Comparison of ENCODE assay signal across 15 cellular contexts in the genomic region with DNA sequence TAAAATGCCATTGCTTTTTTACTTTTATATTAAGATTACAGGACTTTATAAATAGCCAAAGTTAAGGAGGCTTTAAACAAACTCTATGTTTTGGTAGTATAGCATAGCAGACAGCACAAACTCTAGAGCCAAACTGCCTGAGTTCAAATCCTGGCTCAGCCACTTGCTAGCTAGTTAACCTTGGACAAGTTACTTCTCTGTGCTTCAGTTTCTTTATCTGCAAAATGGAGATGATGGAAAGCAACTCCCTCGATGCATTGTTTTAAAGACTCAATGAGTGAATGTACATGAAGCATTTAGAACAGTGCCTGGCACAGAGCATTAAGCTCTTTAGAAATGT. TPM values are rescaled to one million over a fixed set of nuclear protein-coding genes. Genes with fewer than 3 reads are reported as not detected.
DNase-seq lines count a peak whose midpoint lies in the region; ATAC-seq, FAIRE-seq and TF ChIP-seq lines count a peak whose summit lies in the region.
"Had no signal": no experiment of that assay in that cellular context is flagged by ENCODE, and none has a peak within 500 bp of the region (broad histone marks: within the 10 kb centered on the region; RNA-seq: fewer than 3 reads in every experiment).

No MANE protein-coding gene starts in this region.

- H2AFZ ChIP-seq in endothelial cell of umbilical vein (ENCODE audit: low read depth, low read length), result no peak overlapping the region
- H2AFZ ChIP-seq: GM23248 had no signal

- no peak overlapping the region for H3K4me3 ChIP-seq in Panc1 (ENCODE audit: low read depth in 2 of 2, low read length in 2 of 2)
- H3K4me3 ChIP-seq in endothelial cell of umbilical vein (replicated peaks in 1 of 3; ENCODE audit: insufficient read depth in 1 of 3, low read depth in 1 of 3, low read length in 3 of 3), result no peak overlapping the region
- H3K4me3 ChIP-seq: GM23248, HAP-1 had no signal

- no peak for TF ChIP-seq POLR2A in endothelial cell of umbilical vein (IDR thresholded peaks at IDR 0.05; ENCODE audit: low read depth, low read length)

- peaks cover 22% of the 10 kb centered on the region for H3K27me3 Mint-ChIP-seq in HFFc6 (ENCODE audit: insufficient read depth)

- dilution Hi-C loops in endothelial cell of umbilical vein (cut with MboI; ENCODE audit: extremely low pct_ligation_motif_present, low sequenced_read_pairs), result loop anchor here (25.0 kb wide), 1 partner anchor 288 kb away; the partner anchor contains the start of gene LACTBL1

- no peak overlapping the region for H3K4me2 ChIP-seq in endothelial cell of umbilical vein (ENCODE audit: insufficient read depth, low read length)

- in situ Hi-C loops in Panc1 (cut with HindIII; ENCODE audit: low pct_unique_long_range_greater_than_20kb, low sequenced_read_pairs), result no loop called here

- no peak overlapping the region for H3K9ac ChIP-seq in endothelial cell of umbilical vein (replicated peaks; ENCODE audit: extremely low read depth, insufficient read depth, low read length)
- H3K9ac ChIP-seq: GM23248 had no signal

- intact Hi-C loops in Panc1 (cut with micrococcal nuclease; ENCODE audit: unreplicated experiment) (loop anchor here (5.0 kb wide), 2 partner anchors 213 to 258 kb away; no protein-coding TSS in a partner anchor), endothelial cell of umbilical vein (cut with micrococcal nuclease) (loop anchor here (1.0 to 2.0 kb wide), 6 partner anchors 30 to 290 kb away; no protein-coding TSS in a partner anchor)

- BruUV-seq in Panc1 (replicated peaks; lab: Mats Ljungman, UMichigan) (no TSS peak), endothelial cell of umbilical vein (replicated peaks; lab: Mats Ljungman, UMichigan) (no TSS peak)

- H3K27me3 ChIP-seq in Panc1 (ENCODE audit: control insufficient read depth, insufficient read depth, low read length), result no peaks in the 10 kb centered on the region
- H3K27me3 ChIP-seq in endothelial cell of umbilical vein (ENCODE audit: control insufficient read depth in 2 of 2, insufficient read depth in 2 of 2, low read length in 2 of 2), result peaks cover 11 to 12% of the 10 kb centered on the region in 2 experiments

- DNase-seq in HFFc6 (no peak), Panc1 (ENCODE audit: low read depth, low spot score) (no peak), endothelial cell of umbilical vein (ENCODE audit: low read depth, low spot score) (no peak), activated gamma-delta T cell treated with Interleukin-2 at 50 U/mL for 16 hours (no peak), NCI-H748 treated with DMSO at 0.1 percent for 48 hours (lab: John Stamatoyannopoulos, UW) (no peak), SW 1271 (lab: John Stamatoyannopoulos, UW) (no peak)
- DNase-seq in activated naive CD4-positive, alpha-beta T cell treated with anti-CD3 and anti-CD28 coated beads, Interleukin-2, amount 50 U/mL, for 16 hours, result no peak
- DNase-seq: DND-41, MM.1S had no signal

- no peaks in the 10 kb centered on the region for H3K36me3 Mint-ChIP-seq in HFFc6 (ENCODE audit: low read depth)
- H3K36me3 Mint-ChIP-seq: CD4-positive, CD25-positive, alpha-beta regulatory T cell had no signal

- H3K9me1 ChIP-seq in endothelial cell of umbilical vein (replicated peaks; ENCODE audit: control insufficient read depth, extremely low read depth, insufficient read depth, low read length), result no peaks in the 10 kb centered on the region

- H3K36me3 ChIP-seq in Panc1 (ENCODE audit: control insufficient read depth, insufficient read depth, low read length) (no peaks in the 10 kb centered on the region), endothelial cell of umbilical vein (ENCODE audit: control insufficient read depth in 2 of 2, extremely low read depth in 1 of 2, insufficient read depth in 2 of 2, low read length in 2 of 2) (no peaks in the 10 kb centered on the region)
- H3K36me3 ChIP-seq: HAP-1 had no signal

- H3K79me2 ChIP-seq in endothelial cell of umbilical vein (ENCODE audit: control insufficient read depth, insufficient read depth, low read length), result no peaks in the 10 kb centered on the region

- FAIRE-seq in endothelial cell of umbilical vein (lab: Jason Lieb, UNC), result no peak

- no peaks in the 10 kb centered on the region for H3K9me3 Mint-ChIP-seq in HFFc6
- H3K9me3 Mint-ChIP-seq: CD4-positive, CD25-positive, alpha-beta regulatory T cell had no signal

- H3K4me1 Mint-ChIP-seq in HFFc6 (ENCODE audit: low read depth), result peaks cover 13% of the 10 kb centered on the region; the same call in 1 of the 2 replicates

- TF ChIP-seq CTCF in HFFc6 (IDR thresholded peaks at IDR 0.05), result peak; percentile 52
- no peak for TF ChIP-seq CTCF in Panc1 (IDR thresholded peaks at IDR 0.05)
- TF ChIP-seq CTCF in endothelial cell of umbilical vein (IDR thresholded peaks at IDR 0.05; ENCODE audit: extremely low read depth in 1 of 2, insufficient read depth in 1 of 2, low read depth in 1 of 2, low read length in 2 of 2), result no peak

- H3K4me1 ChIP-seq in Panc1 (ENCODE audit: control insufficient read depth, insufficient read depth, low read length), result no peaks in the 10 kb centered on the region
- H3K4me1 ChIP-seq in endothelial cell of umbilical vein (ENCODE audit: control insufficient read depth, extremely low read depth, insufficient read depth, low read length), result peaks cover 10% of the 10 kb centered on the region
- H3K4me1 ChIP-seq: HAP-1 had no signal

- no peak overlapping the region for H3K4me3 Mint-ChIP-seq in HFFc6
- H3K4me3 Mint-ChIP-seq: CD4-positive, CD25-positive, alpha-beta regulatory T cell had no signal

- POLR2A ChIA-PET in Panc1 (lab: Charles Lee), result interaction anchor here (0.6 kb wide), 1 partner anchor 409 kb away, joined by 3 read pairs; no protein-coding TSS in a partner anchor
- POLR2A ChIA-PET in endothelial cell of umbilical vein (lab: Charles Lee), result no interaction called here

- H3K27ac Mint-ChIP-seq in HFFc6, result no peak overlapping the region
- H3K27ac Mint-ChIP-seq: CD4-positive, CD25-positive, alpha-beta regulatory T cell; IgD-negative memory B cell had no signal

- no peaks in the 10 kb centered on the region for H4K20me1 ChIP-seq in endothelial cell of umbilical vein (replicated peaks; ENCODE audit: control insufficient read depth, extremely low read depth, insufficient read depth, low read length)

- H3K9me3 ChIP-seq in Panc1 (ENCODE audit: control insufficient read depth, insufficient read depth, low read depth, low read length) (no peaks in the 10 kb centered on the region), endothelial cell of umbilical vein (replicated peaks; ENCODE audit: control insufficient read depth, insufficient read depth, low read length) (no peaks in the 10 kb centered on the region)
- H3K9me3 ChIP-seq: HAP-1 had no signal

- CTCF ChIA-PET in Panc1 (lab: Charles Lee), result interaction anchor here (0.5 to 1.5 kb wide), 4 partner anchors 106 to 344 kb away, joined by 3 to 7 read pairs (median 6); no protein-coding TSS in a partner anchor
- CTCF ChIA-PET in endothelial cell of umbilical vein (lab: Charles Lee), result interaction anchor here (0.7 to 5.8 kb wide), 34 partner anchors 9 to 291 kb away, joined by 3 to 149 read pairs (median 4); no protein-coding TSS in a partner anchor

- no peak overlapping the region for H3K27ac ChIP-seq in Panc1 (ENCODE audit: low read length)
- no peak overlapping the region for H3K27ac ChIP-seq in endothelial cell of umbilical vein (ENCODE audit: insufficient read depth, low read depth, low read length)
- H3K27ac ChIP-seq: GM23248 had no signal

- ATAC-seq in Panc1, result peak; percentile 18; the same call in 1 of the 2 replicates

RNA-seq across cellular contexts. Expression of gene C1QB, which starts 21.3 kb away (rescaled TPM):
- total RNA-seq in HFFc6 (2021; fragmentation: NEBNext Ultra II Directional; extraction: Animal tissue kit (Norgen Biotek cat#: 25700)), result not detected
- 0.33 TPM for total RNA-seq in Panc1 (2021; ENCODE audit: unreplicated experiment)
- polyA plus RNA-seq in Panc1 (2012; ENCODE audit: insufficient read length), result not detected
- total RNA-seq in endothelial cell of umbilical vein, result not detected in 2 replicates
- not detected in 2 replicates for polyA plus RNA-seq in endothelial cell of umbilical vein
- polyA plus RNA-seq in endothelial cell of umbilical vein (2011; cell fraction: cytosol; rRNA removed), result not detected in 2 replicates
- polyA plus RNA-seq in endothelial cell of umbilical vein (2011; cell fraction: nucleus; rRNA removed), result not detected in 2 replicates
- polyA plus RNA-seq in endothelial cell of umbilical vein (2012), result not detected in 2 replicates
- not detected in 2 replicates for polyA minus RNA-seq in endothelial cell of umbilical vein
- not detected for polyA minus RNA-seq in endothelial cell of umbilical vein (2011; cell fraction: cytosol; rRNA and poly(A)+ RNA removed)
- not detected in 2 replicates for polyA minus RNA-seq in endothelial cell of umbilical vein (2011; cell fraction: nucleus; rRNA and poly(A)+ RNA removed)
- total RNA-seq: CD4-positive, CD25-positive, alpha-beta regulatory T cell; GM23248; LHCN-M2 had no signal
- polyA plus RNA-seq: AG04450; CD4-positive, CD25-positive, alpha-beta regulatory T cell; GM23248; IgD-negative memory B cell had no signal

RNA-seq across cellular contexts. Expression of gene C1QC, which starts 30.9 kb away (rescaled TPM):
- not detected for total RNA-seq in HFFc6 (2021; fragmentation: NEBNext Ultra II Directional; extraction: Animal tissue kit (Norgen Biotek cat#: 25700))
- 0.64 TPM for total RNA-seq in Panc1 (2021; ENCODE audit: unreplicated experiment)
- 0.19 TPM for polyA plus RNA-seq in Panc1 (2012; ENCODE audit: insufficient read length)
- total RNA-seq in endothelial cell of umbilical vein, result not detected in 2 replicates
- polyA plus RNA-seq in endothelial cell of umbilical vein, result not detected in 2 replicates
- polyA plus RNA-seq in endothelial cell of umbilical vein (2011; cell fraction: cytosol; rRNA removed), result not detected in 2 replicates
- polyA plus RNA-seq in endothelial cell of umbilical vein (2011; cell fraction: nucleus; rRNA removed), result not detected in 2 replicates
- polyA plus RNA-seq in endothelial cell of umbilical vein (2012), result not detected in 2 replicates
- not detected in 2 replicates for polyA minus RNA-seq in endothelial cell of umbilical vein
- polyA minus RNA-seq in endothelial cell of umbilical vein (2011; cell fraction: cytosol; rRNA and poly(A)+ RNA removed), result not detected
- polyA minus RNA-seq in endothelial cell of umbilical vein (2011; cell fraction: nucleus; rRNA and poly(A)+ RNA removed), result not detected in 2 replicates
- total RNA-seq: CD4-positive, CD25-positive, alpha-beta regulatory T cell; GM23248; LHCN-M2 had no signal
- polyA plus RNA-seq: AG04450; CD4-positive, CD25-positive, alpha-beta regulatory T cell; GM23248; IgD-negative memory B cell had no signal

RNA-seq across cellular contexts. Expression of gene EPHB2, which starts 36.3 kb away (rescaled TPM):
- total RNA-seq in HFFc6 (2021; fragmentation: NEBNext Ultra II Directional; extraction: Animal tissue kit (Norgen Biotek cat#: 25700)), result 10 to 100 TPM; 13.1 to 36.4 (median 30.9) TPM
- total RNA-seq in Panc1 (2021; ENCODE audit: unreplicated experiment) (29.0 TPM), endothelial cell of umbilical vein (69.1 and 69.5 TPM in 2 replicates)
- 27.5 TPM for polyA plus RNA-seq in Panc1 (2012; ENCODE audit: insufficient read length)
- polyA plus RNA-seq in endothelial cell of umbilical vein, result 46.0 and 50.8 TPM in 2 replicates
- polyA plus RNA-seq in endothelial cell of umbilical vein (2011; cell fraction: cytosol; rRNA removed), result 38.3 and 38.5 TPM in 2 replicates
- polyA plus RNA-seq in endothelial cell of umbilical vein (2011; cell fraction: nucleus; rRNA removed), result 26.6 and 28.8 TPM in 2 replicates
- 72.1 and 77.1 TPM in 2 replicates for polyA plus RNA-seq in endothelial cell of umbilical vein (2012)
- polyA minus RNA-seq in endothelial cell of umbilical vein, result 78.6 and 80.2 TPM in 2 replicates
- 3.1 TPM for polyA minus RNA-seq in endothelial cell of umbilical vein (2011; cell fraction: cytosol; rRNA and poly(A)+ RNA removed)
- polyA minus RNA-seq in endothelial cell of umbilical vein (2011; cell fraction: nucleus; rRNA and poly(A)+ RNA removed), result 33.2 and 36.8 TPM in 2 replicates
- total RNA-seq: CD4-positive, CD25-positive, alpha-beta regulatory T cell had no signal
- polyA plus RNA-seq: CD4-positive, CD25-positive, alpha-beta regulatory T cell; IgD-negative memory B cell had no signal

RNA-seq across cellular contexts. Expression of gene C1QA, which starts 38.0 kb away (rescaled TPM):
- not detected for total RNA-seq in HFFc6 (2021; fragmentation: NEBNext Ultra II Directional; extraction: Animal tissue kit (Norgen Biotek cat#: 25700))
- total RNA-seq in Panc1 (2021; ENCODE audit: unreplicated experiment) (0.41 TPM), endothelial cell of umbilical vein (not detected in 2 replicates)
- not detected for polyA plus RNA-seq in Panc1 (2012; ENCODE audit: insufficient read length)
- polyA plus RNA-seq in endothelial cell of umbilical vein, result not detected in 2 replicates
- not detected in 2 replicates for polyA plus RNA-seq in endothelial cell of umbilical vein (2011; cell fraction: cytosol; rRNA removed)
- polyA plus RNA-seq in endothelial cell of umbilical vein (2011; cell fraction: nucleus; rRNA removed), result not detected in 2 replicates
- not detected in 2 replicates for polyA plus RNA-seq in endothelial cell of umbilical vein (2012)
- not detected in 2 replicates for polyA minus RNA-seq in endothelial cell of umbilical vein
- not detected for polyA minus RNA-seq in endothelial cell of umbilical vein (2011; cell fraction: cytosol; rRNA and poly(A)+ RNA removed)
- not detected in 2 replicates for polyA minus RNA-seq in endothelial cell of umbilical vein (2011; cell fraction: nucleus; rRNA and poly(A)+ RNA removed)
- total RNA-seq: CD4-positive, CD25-positive, alpha-beta regulatory T cell; GM23248; LHCN-M2 had no signal
- polyA plus RNA-seq: AG04450; CD4-positive, CD25-positive, alpha-beta regulatory T cell; GM23248; IgD-negative memory B cell had no signal
